ENCODE assay signal across 16 cellular contexts in genomic region chr6:111745186-111745585, GRCh38.
DNase-seq lines count a peak whose midpoint lies in the region; ATAC-seq and TF ChIP-seq lines count a peak whose summit lies in the region.
"Had no signal": no experiment of that assay in that cellular context is flagged by ENCODE, and none has a peak within 500 bp of the region (broad histone marks: within the 10 kb centered on the region; RNA-seq: fewer than 3 reads in every experiment).

No MANE protein-coding gene starts in this region.

- H3K36me3 Mint-ChIP-seq in activated naive CD4-positive, alpha-beta T cell treated with anti-CD3 and anti-CD28 coated beads, Interleukin-2, amount 50 U/mL, for 72 hours = peaks cover 39 to 68% of the 10 kb centered on the region in 2 donors
- H3K36me3 Mint-ChIP-seq in activated T-helper 1 cell treated with anti-CD3 and anti-CD28 coated beads, Interleukin-12 subunit alpha, Interleukin-12 subunit beta, Interleukin-2, Interleukin-4 antibody, amounts not matched to agents 30 ng/mL and 10 ng/mL and 1 ng/mL, durations not matched to agents 14 hours and 24 hours and 36 hours (ENCODE audit: low read depth) = peaks cover 74% of the 10 kb centered on the region
- H3K36me3 Mint-ChIP-seq in immature natural killer cell (peaks cover 16 to 32% (median 30%) of the 10 kb centered on the region in 3 donors), CD14-positive monocyte (peaks cover 52 to 56% of the 10 kb centered on the region in 2 donors)

- H3K27ac Mint-ChIP-seq in activated naive CD4-positive, alpha-beta T cell treated with anti-CD3 and anti-CD28 coated beads, Interleukin-2, amount 50 U/mL, for 72 hours = peak overlapping the region; percentile 66 to 84
- H3K27ac Mint-ChIP-seq in activated T-helper 1 cell treated with anti-CD3 and anti-CD28 coated beads, Interleukin-12 subunit alpha, Interleukin-12 subunit beta, Interleukin-2, Interleukin-4 antibody, amounts not matched to agents 30 ng/mL and 10 ng/mL and 1 ng/mL, durations not matched to agents 14 hours and 24 hours and 36 hours = peak overlapping the region; percentile 47
- H3K27ac Mint-ChIP-seq in immature natural killer cell (peak overlapping the region; percentile 97 to 100 (median 100)), CD14-positive monocyte (peak overlapping the region in 2 of 7 donors; percentile 7 to 16)

- DNase-seq in activated naive CD4-positive, alpha-beta T cell treated with anti-CD3 and anti-CD28 coated beads, Interleukin-2, amount 50 U/mL, for 72 hours (ENCODE audit: low spot score in 2 of 2) = no peak
- no peak for DNase-seq in activated naive CD4-positive, alpha-beta T cell treated with anti-CD3 and anti-CD28 coated beads, Interleukin-2, amount 50 U/mL, for 16 hours
- no peak for DNase-seq in activated T-helper 1 cell treated with anti-CD3 and anti-CD28 coated beads, Interleukin-12 subunit alpha, Interleukin-12 subunit beta, Interleukin-2, Interleukin-4 antibody, amounts not matched to agents 30 ng/mL and 10 ng/mL and 1 ng/mL, durations not matched to agents 14 hours and 24 hours and 36 hours (ENCODE audit: low spot score)
- DNase-seq in immature natural killer cell (no peak), substantia nigra (lab: John Stamatoyannopoulos, UW) (peak in 1 of 49 donors; percentile 32), CD14-positive monocyte (ENCODE audit: low spot score) (no peak)
- DNase-seq: activated T-cell treated with anti-CD3 and anti-CD28 coated beads, Interleukin-2, amount 50 U/mL, for 1 hour; DMS 273 treated with DMSO at 0.1 percent for 48 hours; esophagus squamous epithelium; hippocampal formation; kidney glomerular epithelial cell had no signal

- H3K27me3 Mint-ChIP-seq in activated T-helper 1 cell treated with anti-CD3 and anti-CD28 coated beads, Interleukin-12 subunit alpha, Interleukin-12 subunit beta, Interleukin-2, Interleukin-4 antibody, amounts not matched to agents 30 ng/mL and 10 ng/mL and 1 ng/mL, durations not matched to agents 14 hours and 24 hours and 36 hours (ENCODE audit: insufficient read depth) = no peaks in the 10 kb centered on the region
- H3K27me3 Mint-ChIP-seq in immature natural killer cell (ENCODE audit: low read depth in 3 of 3) (peaks cover 12 to 23% (median 15%) of the 10 kb centered on the region in 3 donors), CD14-positive monocyte (ENCODE audit: low read depth in 3 of 3) (peaks cover 0 to 2% (median 0%) of the 10 kb centered on the region in 3 donors)

- ATAC-seq in activated naive CD4-positive, alpha-beta T cell treated with anti-CD3 and anti-CD28 coated beads, Interleukin-2, amount 50 U/mL, for 72 hours = no peak
- no peak for ATAC-seq in HG02840 (IDR thresholded peaks at IDR 0.05; ENCODE audit: low FRiP score, unreplicated experiment)
- no peak for ATAC-seq in GM21723 (IDR thresholded peaks at IDR 0.05; ENCODE audit: unreplicated experiment)

- TF ChIP-seq CTCF in CD14-positive monocyte (IDR thresholded peaks at IDR 0.05) = no peak

- intact Hi-C loops in activated T-helper 1 cell treated with anti-CD3 and anti-CD28 coated beads, Interleukin-12 subunit alpha, Interleukin-12 subunit beta, Interleukin-2, Interleukin-4 antibody, amounts not matched to agents 30 ng/mL and 10 ng/mL and 1 ng/mL, durations not matched to agents 14 hours and 24 hours and 36 hours (cut with micrococcal nuclease) = no loop called here
- intact Hi-C loops in CD14-positive monocyte (cut with micrococcal nuclease) = no loop called here

- peaks cover 75% of the 10 kb centered on the region for H3K4me1 Mint-ChIP-seq in activated T-helper 1 cell treated with anti-CD3 and anti-CD28 coated beads, Interleukin-12 subunit alpha, Interleukin-12 subunit beta, Interleukin-2, Interleukin-4 antibody, amounts not matched to agents 30 ng/mL and 10 ng/mL and 1 ng/mL, durations not matched to agents 14 hours and 24 hours and 36 hours (ENCODE audit: low read depth)
- H3K4me1 Mint-ChIP-seq in immature natural killer cell (peaks cover 96 to 100% of the 10 kb centered on the region in 2 donors), CD14-positive monocyte (peaks cover 4% of the 10 kb centered on the region)

- no peaks in the 10 kb centered on the region for H3K9me3 Mint-ChIP-seq in activated naive CD4-positive, alpha-beta T cell treated with anti-CD3 and anti-CD28 coated beads, Interleukin-2, amount 50 U/mL, for 72 hours
- no peaks in the 10 kb centered on the region for H3K9me3 Mint-ChIP-seq in activated T-helper 1 cell treated with anti-CD3 and anti-CD28 coated beads, Interleukin-12 subunit alpha, Interleukin-12 subunit beta, Interleukin-2, Interleukin-4 antibody, amounts not matched to agents 30 ng/mL and 10 ng/mL and 1 ng/mL, durations not matched to agents 14 hours and 24 hours and 36 hours
- H3K9me3 Mint-ChIP-seq in immature natural killer cell = no peaks in the 10 kb centered on the region
- no peaks in the 10 kb centered on the region for H3K9me3 Mint-ChIP-seq in CD14-positive monocyte

- H3K27ac ChIP-seq in substantia nigra (ENCODE audit: low read depth, low read length, poor library complexity, severe bottlenecking) = peak overlapping the region; percentile 35
- H3K27ac ChIP-seq: coronary artery, KMS-11, vagina had no signal

- no peak overlapping the region for H3K4me3 Mint-ChIP-seq in activated T-helper 1 cell treated with anti-CD3 and anti-CD28 coated beads, Interleukin-12 subunit alpha, Interleukin-12 subunit beta, Interleukin-2, Interleukin-4 antibody, amounts not matched to agents 30 ng/mL and 10 ng/mL and 1 ng/mL, durations not matched to agents 14 hours and 24 hours and 36 hours
- H3K4me3 Mint-ChIP-seq in immature natural killer cell = peak overlapping the region; percentile 15 to 80 (median 56)
- no peak overlapping the region for H3K4me3 Mint-ChIP-seq in CD14-positive monocyte

Comparison
In these comparisons a context has a peak if more than half of its experiments do, and no peak if none do; other contexts are left out.
1. H3K4me3 Mint-ChIP-seq: peak in immature natural killer cell (5 of 5); none in activated T-helper 1 cell treated with anti-CD3 and anti-CD28 coated beads, Interleukin-12 subunit alpha, Interleukin-12 subunit beta, Interleukin-2, Interleukin-4 antibody, amounts not matched to agents 30 ng/mL and 10 ng/mL and 1 ng/mL, durations not matched to agents 14 hours and 24 hours and 36 hours (single experiment) and CD14-positive monocyte (0 of 2).